ENCODE assay signal across 14 cellular contexts in genomic region chr11:9160166-9160565, GRCh38.
DNase-seq lines count a peak whose midpoint lies in the region; ATAC-seq and TF ChIP-seq lines count a peak whose summit lies in the region.
"Had no signal": no experiment of that assay in that cellular context is flagged by ENCODE, and none has a peak within 500 bp of the region (broad histone marks: within the 10 kb centered on the region; RNA-seq: fewer than 3 reads in every experiment).

No MANE protein-coding gene starts in this region.

- in situ Hi-C loops in KBM-7 (cut with MboI; ENCODE audit: low pct_unique_long_range_greater_than_20kb, low sequenced_read_pairs) (no loop called here), HAP-1 (cut with MboI; ENCODE audit: low sequenced_read_pairs) (no loop called here)

- H3K9me3 ChIP-seq in HAP-1, result no peaks in the 10 kb centered on the region
- H3K9me3 ChIP-seq: BLaER1 treated with 17β-estradiol and CSF1 and Interleukin-3, amounts not matched to agents 10 nM and 100 nM; breast epithelium; ovary had no signal

- H3K4me1 Mint-ChIP-seq in activated T-helper 1 cell treated with anti-CD3 and anti-CD28 coated beads, Interleukin-12 subunit alpha, Interleukin-12 subunit beta, Interleukin-2, Interleukin-4 antibody, amounts not matched to agents 30 ng/mL and 10 ng/mL and 1 ng/mL, durations not matched to agents 14 hours and 24 hours and 36 hours (ENCODE audit: low read depth), result peaks cover 16% of the 10 kb centered on the region

- H3K4me3 ChIP-seq in AG10803 (ENCODE audit: low read length) (no peak overlapping the region), HAP-1 (no peak overlapping the region)
- H3K4me3 ChIP-seq: BLaER1 treated with 17β-estradiol and CSF1 and Interleukin-3, amounts not matched to agents 10 nM and 100 nM; breast epithelium; ovary had no signal

- H3K4me3 Mint-ChIP-seq in activated T-helper 1 cell treated with anti-CD3 and anti-CD28 coated beads, Interleukin-12 subunit alpha, Interleukin-12 subunit beta, Interleukin-2, Interleukin-4 antibody, amounts not matched to agents 30 ng/mL and 10 ng/mL and 1 ng/mL, durations not matched to agents 14 hours and 24 hours and 36 hours, result no peak overlapping the region

- ATAC-seq in HG03097 (IDR thresholded peaks at IDR 0.05; ENCODE audit: low FRiP score, unreplicated experiment), result no peak

- peak overlapping the region; percentile 59 for H3K27ac Mint-ChIP-seq in activated T-helper 1 cell treated with anti-CD3 and anti-CD28 coated beads, Interleukin-12 subunit alpha, Interleukin-12 subunit beta, Interleukin-2, Interleukin-4 antibody, amounts not matched to agents 30 ng/mL and 10 ng/mL and 1 ng/mL, durations not matched to agents 14 hours and 24 hours and 36 hours

- peaks cover 25% of the 10 kb centered on the region for H3K36me3 Mint-ChIP-seq in activated T-helper 1 cell treated with anti-CD3 and anti-CD28 coated beads, Interleukin-12 subunit alpha, Interleukin-12 subunit beta, Interleukin-2, Interleukin-4 antibody, amounts not matched to agents 30 ng/mL and 10 ng/mL and 1 ng/mL, durations not matched to agents 14 hours and 24 hours and 36 hours (ENCODE audit: low read depth)

- H3K9me3 Mint-ChIP-seq in activated T-helper 1 cell treated with anti-CD3 and anti-CD28 coated beads, Interleukin-12 subunit alpha, Interleukin-12 subunit beta, Interleukin-2, Interleukin-4 antibody, amounts not matched to agents 30 ng/mL and 10 ng/mL and 1 ng/mL, durations not matched to agents 14 hours and 24 hours and 36 hours, result no peaks in the 10 kb centered on the region

- TF ChIP-seq CTCF in AG10803 (conservative IDR thresholded peaks at IDR 0.05; ENCODE audit: low read length), result no peak

- DNase-seq in AG10803 (ENCODE audit: low read depth) (peak; percentile 24), KBM-7 (peak; percentile 26), lung microvascular endothelial cell (ENCODE audit: low read depth in 2 of 2) (peak; percentile 50 to 85), NCI-H2196 (lab: John Stamatoyannopoulos, UW; ENCODE audit: unreplicated experiment) (no peak), HAP-1 (ENCODE audit: low spot score in 2 of 2) (no peak), NCI-H748 treated with DMSO at 0.1 percent for 48 hours (lab: John Stamatoyannopoulos, UW) (no peak)
- no peak for DNase-seq in activated T-helper 1 cell treated with anti-CD3 and anti-CD28 coated beads, Interleukin-12 subunit alpha, Interleukin-12 subunit beta, Interleukin-2, Interleukin-4 antibody, amounts not matched to agents 30 ng/mL and 10 ng/mL and 1 ng/mL, durations not matched to agents 14 hours and 24 hours and 36 hours (ENCODE audit: low spot score)
- DNase-seq: EL, NCI-H2171 treated with DMSO at 0.1 percent for 48 hours, ovary, T-helper 9 cell had no signal

- intact Hi-C loops in activated T-helper 1 cell treated with anti-CD3 and anti-CD28 coated beads, Interleukin-12 subunit alpha, Interleukin-12 subunit beta, Interleukin-2, Interleukin-4 antibody, amounts not matched to agents 30 ng/mL and 10 ng/mL and 1 ng/mL, durations not matched to agents 14 hours and 24 hours and 36 hours (cut with micrococcal nuclease), result no loop called here

- H3K27me3 Mint-ChIP-seq in activated T-helper 1 cell treated with anti-CD3 and anti-CD28 coated beads, Interleukin-12 subunit alpha, Interleukin-12 subunit beta, Interleukin-2, Interleukin-4 antibody, amounts not matched to agents 30 ng/mL and 10 ng/mL and 1 ng/mL, durations not matched to agents 14 hours and 24 hours and 36 hours (ENCODE audit: insufficient read depth), result no peaks in the 10 kb centered on the region

- peaks cover 36% of the 10 kb centered on the region for H3K36me3 ChIP-seq in HAP-1 (replicated peaks)
- H3K36me3 ChIP-seq: breast epithelium, ovary had no signal

- H3K27me3 ChIP-seq in HAP-1 (ENCODE audit: low read depth), result no peaks in the 10 kb centered on the region
- H3K27me3 ChIP-seq: BLaER1 treated with 17β-estradiol and CSF1 and Interleukin-3, amounts not matched to agents 10 nM and 100 nM; breast epithelium; ovary had no signal

- H3K4me1 ChIP-seq in HAP-1, result no peaks in the 10 kb centered on the region
- H3K4me1 ChIP-seq: breast epithelium had no signal

Comparison
In these comparisons a context has a peak if more than half of its experiments do, and no peak if none do; other contexts are left out.
1. DNase-seq: peak in AG10803 (single experiment), KBM-7 (single experiment) and lung microvascular endothelial cell (2 of 2); none in activated T-helper 1 cell treated with anti-CD3 and anti-CD28 coated beads, Interleukin-12 subunit alpha, Interleukin-12 subunit beta, Interleukin-2, Interleukin-4 antibody, amounts not matched to agents 30 ng/mL and 10 ng/mL and 1 ng/mL, durations not matched to agents 14 hours and 24 hours and 36 hours (single experiment), NCI-H2196 (single experiment), HAP-1 (0 of 2) and NCI-H748 treated with DMSO at 0.1 percent for 48 hours (single experiment).